ENCODE assay signal across 2 cellular contexts in genomic region chr20:62499758-62500236, GRCh38.
A peak's percentile ranks its signal among the peaks of the same experiment; 100 is the strongest.
TF ChIP-seq lines count a peak whose summit lies in the region.

No MANE protein-coding gene starts in this region.

TF ChIP-seq in HEK293, 187 proteins besides CTCF, POLR2A, EP300 and RAD21:
- TF ChIP-seq ZBTB17 (tag by site-specific recombination; IDR thresholded peaks at IDR 0.05) (peak; percentile 49; the same call in 1 of the 2 replicates), TRIM28 (IDR thresholded peaks at IDR 0.05; ENCODE audit: borderline replicate concordance, low read length) (no peak)

TF ChIP-seq in H1, 55 proteins besides CTCF, POLR2A, EP300 and RAD21:
- no peak for TF ChIP-seq SUZ12 (IDR thresholded peaks at IDR 0.05; ENCODE audit: low read length)
- no peak for TF ChIP-seq CBX8 (IDR thresholded peaks at IDR 0.05; ENCODE audit: borderline replicate concordance, low read depth, low read length)
- TF ChIP-seq TAF1 (IDR thresholded peaks at IDR 0.05; ENCODE audit: low read depth, low read length), result no peak
- TF ChIP-seq, protein P1, sequence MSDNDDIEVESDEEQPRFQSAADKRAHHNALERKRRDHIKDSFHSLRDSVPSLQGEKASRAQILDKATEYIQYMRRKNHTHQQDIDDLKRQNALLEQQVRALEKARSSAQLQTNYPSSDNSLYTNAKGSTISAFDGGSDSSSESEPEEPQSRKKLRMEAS (IDR thresholded peaks at IDR 0.05), result no peak
- TF ChIP-seq SP1 (IDR thresholded peaks at IDR 0.05; ENCODE audit: low read depth, low read length), result no peak
- TF ChIP-seq, protein P2, sequence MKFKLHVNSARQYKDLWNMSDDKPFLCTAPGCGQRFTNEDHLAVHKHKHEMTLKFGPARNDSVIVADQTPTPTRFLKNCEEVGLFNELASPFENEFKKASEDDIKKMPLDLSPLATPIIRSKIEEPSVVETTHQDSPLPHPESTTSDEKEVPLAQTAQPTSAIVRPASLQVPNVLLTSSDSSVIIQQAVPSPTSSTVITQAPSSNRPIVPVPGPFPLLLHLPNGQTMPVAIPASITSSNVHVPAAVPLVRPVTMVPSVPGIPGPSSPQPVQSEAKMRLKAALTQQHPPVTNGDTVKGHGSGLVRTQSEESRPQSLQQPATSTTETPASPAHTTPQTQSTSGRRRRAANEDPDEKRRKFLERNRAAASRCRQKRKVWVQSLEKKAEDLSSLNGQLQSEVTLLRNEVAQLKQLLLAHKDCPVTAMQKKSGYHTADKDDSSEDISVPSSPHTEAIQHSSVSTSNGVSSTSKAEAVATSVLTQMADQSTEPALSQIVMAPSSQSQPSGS (IDR thresholded peaks at IDR 0.05; ENCODE audit: low read length), result no peak
- TF ChIP-seq RFX5 (IDR thresholded peaks at IDR 0.05; ENCODE audit: borderline replicate concordance, low read depth, low read length), result no peak
- no peak for TF ChIP-seq NRF1 (IDR thresholded peaks at IDR 0.05; ENCODE audit: low read depth, low read length)
- no peak for TF ChIP-seq MAFK (IDR thresholded peaks at IDR 0.05; ENCODE audit: low read depth, low read length)
TF ChIP-seq in H1: peak in this region for 0.
